In genomic region chr3:179063945-179064560, GRCh38 we compare ENCODE assay signal across 1 cellular context.
TF ChIP-seq lines count a peak whose summit lies in the region.

No MANE protein-coding gene starts in this region.

TF ChIP-seq in IMR-90, 13 proteins besides CTCF, POLR2A, EP300 and RAD21:
- TF ChIP-seq, protein P1, sequence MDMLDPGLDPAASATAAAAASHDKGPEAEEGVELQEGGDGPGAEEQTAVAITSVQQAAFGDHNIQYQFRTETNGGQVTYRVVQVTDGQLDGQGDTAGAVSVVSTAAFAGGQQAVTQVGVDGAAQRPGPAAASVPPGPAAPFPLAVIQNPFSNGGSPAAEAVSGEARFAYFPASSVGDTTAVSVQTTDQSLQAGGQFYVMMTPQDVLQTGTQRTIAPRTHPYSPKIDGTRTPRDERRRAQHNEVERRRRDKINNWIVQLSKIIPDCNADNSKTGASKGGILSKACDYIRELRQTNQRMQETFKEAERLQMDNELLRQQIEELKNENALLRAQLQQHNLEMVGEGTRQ (IDR thresholded peaks at IDR 0.05; ENCODE audit: low read depth, low read length): peak; percentile 53; the same call in 1 of the 2 replicates
- TF ChIP-seq BHLHE40 (IDR thresholded peaks at IDR 0.05; ENCODE audit: low read depth, low read length) (peak; percentile 83), MAFK (IDR thresholded peaks at IDR 0.05; ENCODE audit: low read depth, low read length) (no peak), RCOR1 (IDR thresholded peaks at IDR 0.05; ENCODE audit: insufficient replicate concordance, low read length) (no peak), CEBPB (IDR thresholded peaks at IDR 0.05; ENCODE audit: low read depth, low read length) (peak; percentile 45; the same call in 1 of the 2 replicates)
